Comparison of ENCODE assay signal across 8 cellular contexts in the genomic region with DNA sequence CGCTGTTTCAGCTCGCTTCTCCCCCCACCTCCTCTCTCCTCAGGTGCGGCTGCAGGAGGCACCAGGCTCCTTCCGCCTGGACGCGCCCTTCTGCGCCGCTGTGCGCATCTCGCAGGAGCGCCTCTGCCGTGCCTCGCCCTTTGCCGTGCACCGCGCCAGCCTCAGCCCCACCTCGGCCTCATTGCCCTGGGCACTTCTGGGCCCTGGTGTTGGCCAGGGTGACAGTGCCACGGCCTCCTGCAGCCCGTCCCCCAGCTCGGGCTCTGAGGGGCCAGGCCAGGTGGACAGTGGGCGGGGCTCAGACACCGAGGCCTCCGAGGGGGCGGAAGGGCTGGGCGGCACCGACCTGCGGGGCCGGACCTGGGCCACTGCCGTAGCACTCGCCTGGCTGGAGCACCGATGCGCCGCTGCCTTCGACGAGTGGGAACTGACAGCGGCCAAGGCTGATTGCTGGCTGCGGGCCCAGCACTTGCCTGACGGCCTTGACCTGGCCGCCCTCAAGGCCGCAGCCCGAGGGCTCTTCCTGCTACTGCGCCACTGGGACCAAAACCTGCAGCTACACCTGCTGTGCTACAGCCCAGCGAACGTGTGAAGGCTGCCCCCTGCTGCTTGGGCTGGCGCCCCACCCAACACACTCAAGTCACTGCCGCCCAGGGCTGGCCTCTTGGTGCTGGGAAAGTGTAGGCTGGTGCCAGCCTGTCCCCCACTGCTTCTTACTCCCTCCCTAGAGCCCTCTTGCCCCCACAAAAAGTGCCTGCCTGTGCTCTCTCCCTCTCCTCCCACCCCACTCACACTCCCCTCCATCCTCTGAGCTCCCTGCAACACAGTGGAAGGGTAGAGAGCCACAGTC. TPM values are rescaled to one million over a fixed set of nuclear protein-coding genes. Genes with fewer than 3 reads are reported as not detected.
DNase-seq lines count a peak whose midpoint lies in the region; ATAC-seq and TF ChIP-seq lines count a peak whose summit lies in the region.

No MANE protein-coding gene starts in this region.

- intact Hi-C loops in left ventricle myocardium superior (cut with micrococcal nuclease) = no loop called here
- intact Hi-C loops in activated T-helper 1 cell treated with anti-CD3 and anti-CD28 coated beads, Interleukin-12 subunit alpha, Interleukin-12 subunit beta, Interleukin-2, Interleukin-4 antibody, amounts not matched to agents 30 ng/mL and 10 ng/mL and 1 ng/mL, durations not matched to agents 14 hours and 24 hours and 36 hours (cut with micrococcal nuclease) = loop anchor here (10.0 kb wide), 1 partner anchor 573 kb away; the partner anchor contains the start of gene VPS8

- H3K9me3 ChIP-seq in upper lobe of left lung = no peaks in the 10 kb centered on the region

- TF ChIP-seq CTCF in RWPE1 (conservative IDR thresholded peaks at IDR 0.05; ENCODE audit: low read depth) (peak; percentile 61), upper lobe of left lung (IDR thresholded peaks at IDR 0.05) (peak in 5 of 6 experiments; percentile 18 to 73 (median 60))

- H3K4me3 Mint-ChIP-seq in activated naive CD4-positive, alpha-beta T cell treated with anti-CD3 and anti-CD28 coated beads, Interleukin-2, amount 10 ng/mL, durations not matched to agents 7 days and 5 days = no peak overlapping the region
- no peak overlapping the region for H3K4me3 Mint-ChIP-seq in activated T-helper 1 cell treated with anti-CD3 and anti-CD28 coated beads, Interleukin-12 subunit alpha, Interleukin-12 subunit beta, Interleukin-2, Interleukin-4 antibody, amounts not matched to agents 30 ng/mL and 10 ng/mL and 1 ng/mL, durations not matched to agents 14 hours and 24 hours and 36 hours

- WGBS in upper lobe of left lung, 2 donors = 60% methylated on average over 42 of the region's 46 CpGs; no CpG with 5 or more reads in 1 of the 2 donors

- peak; percentile 82 for ATAC-seq in left ventricle myocardium superior
- peak; percentile 53 to 74 for ATAC-seq in upper lobe of left lung (ENCODE audit: low FRiP score in 2 of 2)
- ATAC-seq in HG02678 (IDR thresholded peaks at IDR 0.05; ENCODE audit: unreplicated experiment) = no peak

- H3K36me3 Mint-ChIP-seq in activated naive CD4-positive, alpha-beta T cell treated with anti-CD3 and anti-CD28 coated beads, Interleukin-2, amount 10 ng/mL, durations not matched to agents 7 days and 5 days = peaks cover 9% of the 10 kb centered on the region
- peaks cover 28% of the 10 kb centered on the region for H3K36me3 Mint-ChIP-seq in activated T-helper 1 cell treated with anti-CD3 and anti-CD28 coated beads, Interleukin-12 subunit alpha, Interleukin-12 subunit beta, Interleukin-2, Interleukin-4 antibody, amounts not matched to agents 30 ng/mL and 10 ng/mL and 1 ng/mL, durations not matched to agents 14 hours and 24 hours and 36 hours (ENCODE audit: low read depth)

- peak overlapping the region; percentile 47 for H3K27ac ChIP-seq in RWPE1
- H3K27ac ChIP-seq in upper lobe of left lung = no peak overlapping the region

- no peaks in the 10 kb centered on the region for H3K27me3 ChIP-seq in upper lobe of left lung

- H3K4me3 ChIP-seq in upper lobe of left lung = peak overlapping the region in 3 of 4 donors; percentile 21 to 33 (median 24)

- H3K4me1 Mint-ChIP-seq in activated naive CD4-positive, alpha-beta T cell treated with anti-CD3 and anti-CD28 coated beads, Interleukin-2, amount 10 ng/mL, durations not matched to agents 7 days and 5 days = peaks cover 3% of the 10 kb centered on the region
- H3K4me1 Mint-ChIP-seq in activated T-helper 1 cell treated with anti-CD3 and anti-CD28 coated beads, Interleukin-12 subunit alpha, Interleukin-12 subunit beta, Interleukin-2, Interleukin-4 antibody, amounts not matched to agents 30 ng/mL and 10 ng/mL and 1 ng/mL, durations not matched to agents 14 hours and 24 hours and 36 hours (ENCODE audit: low read depth) = peaks cover 6% of the 10 kb centered on the region

- DNase-seq in activated naive CD4-positive, alpha-beta T cell treated with anti-CD3 and anti-CD28 coated beads, Interleukin-2, amount 10 ng/mL, durations not matched to agents 7 days and 5 days = peak; percentile 35
- no peak for DNase-seq in activated naive CD4-positive, alpha-beta T cell treated with Interleukin-2 at 50 U/mL for 16 hours
- peak; percentile 70 for DNase-seq in RWPE1 (ENCODE audit: low spot score)
- peak; percentile 64 for DNase-seq in left ventricle myocardium superior
- peak; percentile 82 to 87 for DNase-seq in upper lobe of left lung
- DNase-seq in activated T-helper 1 cell treated with anti-CD3 and anti-CD28 coated beads, Interleukin-12 subunit alpha, Interleukin-12 subunit beta, Interleukin-2, Interleukin-4 antibody, amounts not matched to agents 30 ng/mL and 10 ng/mL and 1 ng/mL, durations not matched to agents 14 hours and 24 hours and 36 hours (ENCODE audit: low spot score) = no peak
- DNase-seq in NCI-H128 (lab: John Stamatoyannopoulos, UW; ENCODE audit: unreplicated experiment) = no peak

- H3K4me1 ChIP-seq in upper lobe of left lung = peaks cover 0 to 8% (median 2%) of the 10 kb centered on the region in 4 donors

- POLR2A ChIA-PET in RWPE1 (lab: Yijun Ruan, JAX; ENCODE audit: low non-redundant PET) = interaction anchor here (0.6 kb wide), 1 partner anchor 346 kb away, joined by 3 read pairs; no protein-coding TSS in a partner anchor

- peaks cover 5% of the 10 kb centered on the region for H3K27me3 Mint-ChIP-seq in activated naive CD4-positive, alpha-beta T cell treated with anti-CD3 and anti-CD28 coated beads, Interleukin-2, amount 10 ng/mL, durations not matched to agents 7 days and 5 days
- no peaks in the 10 kb centered on the region for H3K27me3 Mint-ChIP-seq in activated T-helper 1 cell treated with anti-CD3 and anti-CD28 coated beads, Interleukin-12 subunit alpha, Interleukin-12 subunit beta, Interleukin-2, Interleukin-4 antibody, amounts not matched to agents 30 ng/mL and 10 ng/mL and 1 ng/mL, durations not matched to agents 14 hours and 24 hours and 36 hours (ENCODE audit: insufficient read depth)

- no peak overlapping the region for H3K27ac Mint-ChIP-seq in activated naive CD4-positive, alpha-beta T cell treated with anti-CD3 and anti-CD28 coated beads, Interleukin-2, amount 10 ng/mL, durations not matched to agents 7 days and 5 days
- H3K27ac Mint-ChIP-seq in activated T-helper 1 cell treated with anti-CD3 and anti-CD28 coated beads, Interleukin-12 subunit alpha, Interleukin-12 subunit beta, Interleukin-2, Interleukin-4 antibody, amounts not matched to agents 30 ng/mL and 10 ng/mL and 1 ng/mL, durations not matched to agents 14 hours and 24 hours and 36 hours = no peak overlapping the region

- CTCF ChIA-PET in activated naive CD4-positive, alpha-beta T cell treated with anti-CD3 and anti-CD28 coated beads, Interleukin-2, amount 10 ng/mL, durations not matched to agents 7 days and 5 days (lab: Charles Lee) = interaction anchor here (1.0 to 6.5 kb wide), 5 partner anchors 8 to 346 kb away, joined by 3 to 58 read pairs (median 3); partner anchors contain the start of genes EEF1AKMT4 and VWA5B2
- CTCF ChIA-PET in RWPE1 (lab: Yijun Ruan, JAX) = interaction anchor here (0.6 to 4.6 kb wide), 16 partner anchors 8 to 350 kb away, joined by 3 to 40 read pairs (median 3); partner anchors contain the start of genes ABCC5, CAMK2N2, EEF1AKMT4 and EIF2B5

- no peak for TF ChIP-seq EP300 in upper lobe of left lung (IDR thresholded peaks at IDR 0.05)

- H3K36me3 ChIP-seq in upper lobe of left lung = peaks cover 16 to 39% (median 33%) of the 10 kb centered on the region in 4 donors

- peak in 1 of 4 donors; percentile 28 for TF ChIP-seq POLR2A in upper lobe of left lung (IDR thresholded peaks at IDR 0.05)

- H3K9me3 Mint-ChIP-seq in activated naive CD4-positive, alpha-beta T cell treated with anti-CD3 and anti-CD28 coated beads, Interleukin-2, amount 10 ng/mL, durations not matched to agents 7 days and 5 days = no peaks in the 10 kb centered on the region
- no peaks in the 10 kb centered on the region for H3K9me3 Mint-ChIP-seq in activated T-helper 1 cell treated with anti-CD3 and anti-CD28 coated beads, Interleukin-12 subunit alpha, Interleukin-12 subunit beta, Interleukin-2, Interleukin-4 antibody, amounts not matched to agents 30 ng/mL and 10 ng/mL and 1 ng/mL, durations not matched to agents 14 hours and 24 hours and 36 hours

RNA-seq across cellular contexts. Expression of gene ALG3, which starts 7.1 kb away (rescaled TPM):
- 18.5 TPM for total RNA-seq in left ventricle myocardium superior
- 10 to 100 TPM; 16.2 to 60.8 (median 37.6) TPM for total RNA-seq in upper lobe of left lung
- 86.7 and 89.3 TPM in 2 replicates for total RNA-seq in activated T-helper 1 cell treated with anti-CD3 and anti-CD28 coated beads, Interleukin-12 subunit alpha, Interleukin-12 subunit beta, Interleukin-2, Interleukin-4 antibody, amounts not matched to agents 30 ng/mL and 10 ng/mL and 1 ng/mL, durations not matched to agents 14 hours and 24 hours and 36 hours

RNA-seq across cellular contexts. Expression of gene EEF1AKMT4, which starts 7.8 kb away (rescaled TPM):
- total RNA-seq in left ventricle myocardium superior = 1.6 TPM
- 1 to 10 TPM; 1.8 to 8.8 (median 4.1) TPM for total RNA-seq in upper lobe of left lung
- 13.5 and 15.2 TPM in 2 replicates for total RNA-seq in activated T-helper 1 cell treated with anti-CD3 and anti-CD28 coated beads, Interleukin-12 subunit alpha, Interleukin-12 subunit beta, Interleukin-2, Interleukin-4 antibody, amounts not matched to agents 30 ng/mL and 10 ng/mL and 1 ng/mL, durations not matched to agents 14 hours and 24 hours and 36 hours

RNA-seq across cellular contexts. Expression of gene VWA5B2, which starts 12.3 kb away (rescaled TPM):
- total RNA-seq in left ventricle myocardium superior (not detected), upper lobe of left lung (1 to 10 TPM in 2 of 6 donors, under 1 TPM in 3, not detected in 1; 0.17 to 1.2 (median 0.51) TPM)
- total RNA-seq in activated T-helper 1 cell treated with anti-CD3 and anti-CD28 coated beads, Interleukin-12 subunit alpha, Interleukin-12 subunit beta, Interleukin-2, Interleukin-4 antibody, amounts not matched to agents 30 ng/mL and 10 ng/mL and 1 ng/mL, durations not matched to agents 14 hours and 24 hours and 36 hours = not detected in 2 replicates

RNA-seq across cellular contexts. Expression of gene CAMK2N2, which starts 19.7 kb away (rescaled TPM):
- not detected for total RNA-seq in left ventricle myocardium superior
- total RNA-seq in upper lobe of left lung = under 1 TPM in 2 of 6 donors, not detected in 4; 0.26 to 0.44 TPM
- 0.15 and 0.52 TPM in 2 replicates for total RNA-seq in activated T-helper 1 cell treated with anti-CD3 and anti-CD28 coated beads, Interleukin-12 subunit alpha, Interleukin-12 subunit beta, Interleukin-2, Interleukin-4 antibody, amounts not matched to agents 30 ng/mL and 10 ng/mL and 1 ng/mL, durations not matched to agents 14 hours and 24 hours and 36 hours

RNA-seq across cellular contexts. Expression of gene ECE2, which starts 34.1 kb away (rescaled TPM):
- total RNA-seq in left ventricle myocardium superior = not detected
- total RNA-seq in upper lobe of left lung = not detected
- total RNA-seq in activated T-helper 1 cell treated with anti-CD3 and anti-CD28 coated beads, Interleukin-12 subunit alpha, Interleukin-12 subunit beta, Interleukin-2, Interleukin-4 antibody, amounts not matched to agents 30 ng/mL and 10 ng/mL and 1 ng/mL, durations not matched to agents 14 hours and 24 hours and 36 hours = not detected in 2 replicates

Comparison
In these comparisons a context has a peak if more than half of its experiments do, and no peak if none do; other contexts are left out.
1. DNase-seq: peak in activated naive CD4-positive, alpha-beta T cell treated with anti-CD3 and anti-CD28 coated beads, Interleukin-2, amount 10 ng/mL, durations not matched to agents 7 days and 5 days (single experiment), RWPE1 (single experiment), left ventricle myocardium superior (single experiment) and upper lobe of left lung (2 of 2); none in activated naive CD4-positive, alpha-beta T cell treated with Interleukin-2 at 50 U/mL for 16 hours (single experiment), activated T-helper 1 cell treated with anti-CD3 and anti-CD28 coated beads, Interleukin-12 subunit alpha, Interleukin-12 subunit beta, Interleukin-2, Interleukin-4 antibody, amounts not matched to agents 30 ng/mL and 10 ng/mL and 1 ng/mL, durations not matched to agents 14 hours and 24 hours and 36 hours (single experiment) and NCI-H128 (single experiment).